8 cellular contexts compared by ENCODE assay signal in genomic region chr15:63156708-63157065, GRCh38. TPM values are rescaled to one million over a fixed set of nuclear protein-coding genes. Genes with fewer than 3 reads are reported as not detected.
DNase-seq lines count a peak whose midpoint lies in the region; ATAC-seq and TF ChIP-seq lines count a peak whose summit lies in the region.

No MANE protein-coding gene starts in this region.

- H3K36me3 ChIP-seq in BLaER1 treated with 17β-estradiol and CSF1 and Interleukin-3, amounts not matched to agents 10 nM and 100 nM: peaks cover 30 to 42% (median 39%) of the 10 kb centered on the region in 11 experiments
- peaks cover 37% of the 10 kb centered on the region for H3K36me3 ChIP-seq in GM23248 (ENCODE audit: low read depth)
- H3K36me3 ChIP-seq in RWPE2 (ENCODE audit: low read depth): peaks cover 36% of the 10 kb centered on the region

- H3K27ac Mint-ChIP-seq in stimulated activated effector memory CD8-positive, alpha-beta T cell treated with anti-CD3 and anti-CD28 coated beads, Interleukin-12 subunit alpha, Interleukin-12 subunit beta, amount 100 ng/mL, for 72 hours: peak overlapping the region; percentile 98

- peak overlapping the region; percentile 71 to 93 (median 86) for H3K4me2 ChIP-seq in BLaER1 treated with 17β-estradiol and CSF1 and Interleukin-3, amounts not matched to agents 10 nM and 100 nM
- peak overlapping the region; percentile 91 for H3K4me2 ChIP-seq in GM23248 (ENCODE audit: unreplicated experiment)

- H3K9me3 Mint-ChIP-seq in stimulated activated effector memory CD8-positive, alpha-beta T cell treated with anti-CD3 and anti-CD28 coated beads, Interleukin-12 subunit alpha, Interleukin-12 subunit beta, amount 100 ng/mL, for 72 hours: no peaks in the 10 kb centered on the region

- H3K27ac ChIP-seq in BLaER1 treated with 17β-estradiol and CSF1 and Interleukin-3, amounts not matched to agents 10 nM and 100 nM: peak overlapping the region; percentile 86 to 99 (median 95)
- H3K27ac ChIP-seq in GM23248 (peak overlapping the region; percentile 99), RWPE2 (ENCODE audit: poor library complexity, severe bottlenecking) (peak overlapping the region; percentile 81), cingulate gyrus (ENCODE audit: low read depth, low read length) (peak overlapping the region; percentile 81)

- peaks cover 12 to 51% (median 21%) of the 10 kb centered on the region in 10 experiments for H3K4me1 ChIP-seq in BLaER1 treated with 17β-estradiol and CSF1 and Interleukin-3, amounts not matched to agents 10 nM and 100 nM
- H3K4me1 ChIP-seq in GM23248 (ENCODE audit: insufficient read depth) (peaks cover 20% of the 10 kb centered on the region), RWPE2 (ENCODE audit: insufficient read depth, poor library complexity, severe bottlenecking) (no peaks in the 10 kb centered on the region)

- H3K27me3 ChIP-seq in BLaER1 treated with 17β-estradiol and CSF1 and Interleukin-3, amounts not matched to agents 10 nM and 100 nM: no peaks in the 10 kb centered on the region
- H3K27me3 ChIP-seq in GM23248 (replicated peaks; ENCODE audit: insufficient read depth) (no peaks in the 10 kb centered on the region), RWPE2 (ENCODE audit: insufficient read depth, poor library complexity, severe bottlenecking) (no peaks in the 10 kb centered on the region)

- H3K36me3 Mint-ChIP-seq in stimulated activated effector memory CD8-positive, alpha-beta T cell treated with anti-CD3 and anti-CD28 coated beads, Interleukin-12 subunit alpha, Interleukin-12 subunit beta, amount 100 ng/mL, for 72 hours: peaks cover 58% of the 10 kb centered on the region

- no peaks in the 10 kb centered on the region for H3K9me2 ChIP-seq in GM23248 (ENCODE audit: insufficient read depth)

- peak; percentile 72 for DNase-seq in GM23248
- no peak for DNase-seq in RWPE2 (ENCODE audit: low spot score)
- peak; percentile 81 for DNase-seq in kidney tubule cell (ENCODE audit: low spot score)
- DNase-seq in stimulated activated effector memory CD8-positive, alpha-beta T cell treated with anti-CD3 and anti-CD28 coated beads, Interleukin-12 subunit alpha, Interleukin-12 subunit beta, amount 100 ng/mL, for 72 hours (ENCODE audit: low spot score in 2 of 2): peak in 1 of 2 donors; percentile 7
- DNase-seq in epidermal melanocyte (ENCODE audit: insufficient read length, low spot score): no peak
- DNase-seq in central memory CD4-positive, alpha-beta T cell: no peak

- H3K79me2 ChIP-seq in GM23248 (ENCODE audit: insufficient read depth): peaks cover 62% of the 10 kb centered on the region

- H3K4me3 ChIP-seq in BLaER1 treated with 17β-estradiol and CSF1 and Interleukin-3, amounts not matched to agents 10 nM and 100 nM: peak overlapping the region; percentile 76 to 90 (median 82)
- H3K4me3 ChIP-seq in GM23248: peak overlapping the region; percentile 99
- H3K4me3 ChIP-seq in RWPE2 (ENCODE audit: severe bottlenecking): peak overlapping the region; percentile 87

- whole genome bisulfite sequencing in GM23248 (ENCODE audit: low coverage in 1 of 2, low lambda C conversion rate in 2 of 2, missing lambda C conversion rate in 2 of 2), 2 experiments: 0 to 2% methylated on average over 17 of the region's 17 CpGs

- peaks cover 0 to 37% (median 8%) of the 10 kb centered on the region in 11 experiments; a peak in 9 of 22 replicates for H4K20me1 ChIP-seq in BLaER1 treated with 17β-estradiol and CSF1 and Interleukin-3, amounts not matched to agents 10 nM and 100 nM
- no peaks in the 10 kb centered on the region for H4K20me1 ChIP-seq in GM23248 (ENCODE audit: insufficient read depth)

- H3K4me1 Mint-ChIP-seq in stimulated activated effector memory CD8-positive, alpha-beta T cell treated with anti-CD3 and anti-CD28 coated beads, Interleukin-12 subunit alpha, Interleukin-12 subunit beta, amount 100 ng/mL, for 72 hours: no peaks in the 10 kb centered on the region

- peaks cover 0 to 3% (median 0%) of the 10 kb centered on the region in 11 experiments; a peak in 2 of 22 replicates for H3K9me3 ChIP-seq in BLaER1 treated with 17β-estradiol and CSF1 and Interleukin-3, amounts not matched to agents 10 nM and 100 nM (replicated peaks in 1 of 11)
- H3K9me3 ChIP-seq in GM23248 (ENCODE audit: low read depth): no peaks in the 10 kb centered on the region
- no peaks in the 10 kb centered on the region for H3K9me3 ChIP-seq in RWPE2 (ENCODE audit: severe bottlenecking)

- H3F3A ChIP-seq in GM23248 (ENCODE audit: insufficient read depth): peaks cover 42% of the 10 kb centered on the region

- peak; percentile 6; the same call in 1 of the 3 replicates for ATAC-seq in RWPE2 (ENCODE audit: low read depth)
- ATAC-seq in stimulated activated effector memory CD8-positive, alpha-beta T cell treated with anti-CD3 and anti-CD28 coated beads, Interleukin-12 subunit alpha, Interleukin-12 subunit beta, amount 100 ng/mL, for 72 hours: no peak

- no peak for TF ChIP-seq CTCF in RWPE2 (IDR thresholded peaks at IDR 0.05; ENCODE audit: poor library complexity, severe bottlenecking)

- in situ Hi-C loops in GM23248 (cut with MboI): loop anchor here (25.0 kb wide), 1 partner anchor 256 kb away; no protein-coding TSS in a partner anchor

- peak overlapping the region; percentile 74 for H2AFZ ChIP-seq in GM23248

- peak overlapping the region; percentile 98 for H3K4me3 Mint-ChIP-seq in stimulated activated effector memory CD8-positive, alpha-beta T cell treated with anti-CD3 and anti-CD28 coated beads, Interleukin-12 subunit alpha, Interleukin-12 subunit beta, amount 100 ng/mL, for 72 hours

- H3K9ac ChIP-seq in BLaER1 treated with 17β-estradiol and CSF1 and Interleukin-3, amounts not matched to agents 10 nM and 100 nM: peak overlapping the region; percentile 90 to 99 (median 95)
- peak overlapping the region; percentile 98 for H3K9ac ChIP-seq in GM23248

RNA-seq across cellular contexts. Expression of gene RPS27L, which starts 0.6 kb away (rescaled TPM):
- total RNA-seq in GM23248 (2014; rRNA removed; shearing (Covaris generic)): 110 and 151 TPM in 2 replicates
- polyA plus RNA-seq in GM23248 (2016; fragmentation: Nextera tagmentation; extraction: Ambion mirVana): 1,175 and 1,181 TPM in 2 replicates

RNA-seq across cellular contexts. Expression of gene RAB8B, which starts 32.7 kb away (rescaled TPM):
- 54.3 and 54.6 TPM in 2 replicates for total RNA-seq in GM23248 (2014; rRNA removed; shearing (Covaris generic))
- 37.8 and 43.6 TPM in 2 replicates for polyA plus RNA-seq in GM23248 (2016; fragmentation: Nextera tagmentation; extraction: Ambion mirVana)

RNA-seq across cellular contexts. Expression of gene LACTB, which starts 35.0 kb away (rescaled TPM):
- 27.1 and 27.3 TPM in 2 replicates for total RNA-seq in GM23248 (2014; rRNA removed; shearing (Covaris generic))
- 35.8 and 39.7 TPM in 2 replicates for polyA plus RNA-seq in GM23248 (2016; fragmentation: Nextera tagmentation; extraction: Ambion mirVana)

Comparison
In these comparisons a context has a peak if more than half of its experiments do, and no peak if none do; other contexts are left out.
1. DNase-seq: peak in GM23248 (single experiment) and kidney tubule cell (single experiment); none in RWPE2 (single experiment), epidermal melanocyte (single experiment) and central memory CD4-positive, alpha-beta T cell (single experiment).
2. Peak in every context shown above with its lines, with median percentiles within 50 percentile points of each other: H3K27ac ChIP-seq and H3K4me3 ChIP-seq.